ENCODE assay signal across 1 cellular context in genomic region chr10:36254191-36254590, GRCh38.
TF ChIP-seq lines count a peak whose summit lies in the region.

No MANE protein-coding gene starts in this region.

TF ChIP-seq in HEK293, 187 proteins besides CTCF, POLR2A, EP300 and RAD21 (continued from another document):
- TF ChIP-seq ZNF600 (tag by site-specific recombination; IDR thresholded peaks at IDR 0.05) (no peak), ZNF623 (tag by site-specific recombination; IDR thresholded peaks at IDR 0.05) (no peak), ZFP3 (tag by site-specific recombination; IDR thresholded peaks at IDR 0.05; ENCODE audit: low read depth) (no peak), ZNF132 (tag by site-specific recombination; IDR thresholded peaks at IDR 0.05; ENCODE audit: borderline replicate concordance) (no peak)
